Comparison of ENCODE assay signal across 18 cellular contexts in the genomic region with DNA sequence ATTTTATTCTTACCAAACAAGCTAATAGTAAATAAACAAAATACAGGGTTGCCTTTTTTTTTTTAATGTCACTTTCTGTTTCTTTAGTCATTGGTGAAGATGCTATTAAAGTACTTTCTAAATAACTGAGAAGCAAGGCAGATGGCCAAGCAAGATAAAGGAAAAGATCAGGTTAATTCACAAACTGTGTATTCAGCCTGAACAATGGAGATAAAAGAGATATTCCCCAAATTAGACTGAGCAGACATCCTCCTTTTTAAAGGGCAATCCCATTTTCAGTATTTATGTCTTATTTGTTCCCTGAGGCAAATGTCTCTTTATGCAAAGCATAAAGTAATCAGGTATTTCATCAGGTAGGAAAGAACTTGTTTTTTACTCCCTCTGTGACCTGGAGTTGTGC.
"Had no signal": no experiment of that assay in that cellular context is flagged by ENCODE, and none has a peak within 500 bp of the region (broad histone marks: within the 10 kb centered on the region; RNA-seq: fewer than 3 reads in every experiment).

No MANE protein-coding gene starts in this region.

- FAIRE-seq: kidney had no signal

- DNase-seq: activated CD4-positive, alpha-beta T cell treated with anti-CD3 and anti-CD28 coated beads, Interleukin-2, amount 10 ng/mL, durations not matched to agents 7 days and 5 days; activated CD8-positive, alpha-beta memory T cell treated with anti-CD3 and anti-CD28 coated beads, Interleukin-2, amount 50 U/mL, for 48 hours; activated naive CD8-positive, alpha-beta T cell treated with anti-CD3 and anti-CD28 coated beads for 36 hours; activated T-cell treated with anti-CD3 and anti-CD28 coated beads, Interleukin-2, amount 50 U/mL, for 72 hours; amygdala; brain microvascular endothelial cell; hippocampal formation; kidney; left lung; mammary epithelial cell; naive B cell; ovary; stimulated activated CD4-positive, alpha-beta T cell treated with anti-CD3 and anti-CD28 coated beads, Interleukin-12 subunit alpha, Interleukin-12 subunit beta, amount 100 ng/mL, for 4 hours; stimulated activated CD4-positive, alpha-beta T cell treated with anti-CD3 and anti-CD28 coated beads, Interleukin-2, amount 100 ng/mL, for 24 hours had no signal

- H3K9me3 Mint-ChIP-seq: activated T-cell treated with anti-CD3 and anti-CD28 coated beads, Interleukin-2, amount 50 U/mL, for 72 hours; central memory CD8-positive, alpha-beta T cell had no signal

- H3K4me3 Mint-ChIP-seq: activated CD4-positive, alpha-beta T cell treated with anti-CD3 and anti-CD28 coated beads, Interleukin-2, amount 10 ng/mL, durations not matched to agents 7 days and 5 days; activated naive CD8-positive, alpha-beta T cell treated with anti-CD3 and anti-CD28 coated beads for 36 hours; activated T-cell treated with anti-CD3 and anti-CD28 coated beads, Interleukin-2, amount 50 U/mL, for 72 hours; central memory CD8-positive, alpha-beta T cell; naive B cell had no signal

- H3K4me1 Mint-ChIP-seq: activated CD4-positive, alpha-beta T cell treated with anti-CD3 and anti-CD28 coated beads, Interleukin-2, amount 10 ng/mL, durations not matched to agents 7 days and 5 days; activated naive CD8-positive, alpha-beta T cell treated with anti-CD3 and anti-CD28 coated beads for 36 hours; central memory CD8-positive, alpha-beta T cell had no signal

- H3K9me3 ChIP-seq: ovary had no signal

- H3K36me3 Mint-ChIP-seq: activated naive CD8-positive, alpha-beta T cell treated with anti-CD3 and anti-CD28 coated beads for 36 hours; naive B cell had no signal

- H3K27ac Mint-ChIP-seq: activated CD4-positive, alpha-beta T cell treated with anti-CD3 and anti-CD28 coated beads, Interleukin-2, amount 10 ng/mL, durations not matched to agents 7 days and 5 days; activated naive CD8-positive, alpha-beta T cell treated with anti-CD3 and anti-CD28 coated beads for 36 hours; activated T-cell treated with anti-CD3 and anti-CD28 coated beads, Interleukin-2, amount 50 U/mL, for 72 hours had no signal

- ATAC-seq: activated T-cell treated with anti-CD3 and anti-CD28 coated beads, Interleukin-2, amount 50 U/mL, for 72 hours; esophagus mucosa had no signal

- H3K27me3 ChIP-seq: brain microvascular endothelial cell, left lung, ovary had no signal

- H3K4me3 ChIP-seq: coronary artery, left lung, ovary, thoracic aorta had no signal

- H3K27me3 Mint-ChIP-seq: activated CD4-positive, alpha-beta T cell treated with anti-CD3 and anti-CD28 coated beads, Interleukin-2, amount 10 ng/mL, durations not matched to agents 7 days and 5 days; activated naive CD8-positive, alpha-beta T cell treated with anti-CD3 and anti-CD28 coated beads for 36 hours; central memory CD8-positive, alpha-beta T cell had no signal

- H3K36me3 ChIP-seq: brain microvascular endothelial cell, left lung, ovary, thoracic aorta had no signal

- H3K27ac ChIP-seq: brain microvascular endothelial cell, coronary artery, left lung, ovary, thoracic aorta had no signal
